22 cellular contexts compared by ENCODE assay signal in the genomic region with DNA sequence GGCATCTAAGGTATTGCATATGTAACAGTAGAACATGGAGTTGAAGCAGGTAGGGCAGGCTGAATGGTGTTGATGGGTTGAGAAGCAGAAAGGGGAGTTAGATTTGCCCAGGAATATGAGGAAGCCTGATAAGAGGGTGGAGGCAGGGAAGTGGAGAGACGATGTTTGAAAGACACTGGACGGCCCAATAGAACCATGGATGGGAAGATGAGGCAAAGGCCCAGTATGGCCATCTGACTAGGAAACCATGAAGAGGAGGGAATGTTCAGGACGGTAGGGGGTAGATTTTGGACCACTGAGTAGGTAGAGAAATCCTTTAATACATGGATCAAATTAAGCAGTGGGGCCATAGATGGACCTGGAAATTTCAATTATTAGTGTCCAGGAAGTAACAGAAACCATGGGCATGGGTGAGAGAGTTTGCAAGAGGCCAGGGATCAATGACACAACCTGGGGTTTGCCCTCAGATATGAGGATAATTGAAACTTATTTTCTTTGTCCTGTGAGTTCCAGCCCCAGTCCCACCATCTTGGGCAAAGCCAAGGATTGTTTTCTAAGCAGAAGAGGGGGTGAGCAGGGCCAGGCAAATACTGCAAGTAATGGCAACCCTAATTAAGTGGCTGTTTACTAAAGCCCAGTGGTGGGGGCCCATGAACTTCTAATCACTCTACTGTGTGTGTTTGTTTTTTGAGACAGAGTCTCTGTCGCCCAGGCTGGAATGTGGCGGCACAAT. TPM values are rescaled to one million over a fixed set of nuclear protein-coding genes. Genes with fewer than 3 reads are reported as not detected.
DNase-seq lines count a peak whose midpoint lies in the region; ATAC-seq, FAIRE-seq and TF ChIP-seq lines count a peak whose summit lies in the region.
"Had no signal": no experiment of that assay in that cellular context is flagged by ENCODE, and none has a peak within 500 bp of the region (broad histone marks: within the 10 kb centered on the region; RNA-seq: fewer than 3 reads in every experiment).

No MANE protein-coding gene starts in this region.

- H3K36me3 Mint-ChIP-seq in activated T-cell treated with anti-CD3 and anti-CD28 coated beads, Interleukin-2, amount 50 U/mL, for 24 hours (ENCODE audit: low read depth), result peaks cover 64% of the 10 kb centered on the region
- H3K36me3 Mint-ChIP-seq in activated T-cell treated with anti-CD3 and anti-CD28 coated beads, Interleukin-2, amount 50 U/mL, for 4 hours (ENCODE audit: insufficient read depth), result peaks cover 13% of the 10 kb centered on the region
- H3K36me3 Mint-ChIP-seq in GM23338 (ENCODE audit: low read depth) (peaks cover 25% of the 10 kb centered on the region), nephron progenitor cell (ENCODE audit: low read depth) (peaks cover 49% of the 10 kb centered on the region)

- H3K27ac ChIP-seq in GM23338 (ENCODE audit: low read depth) (no peak overlapping the region), GM12878 (ENCODE audit: control insufficient read depth, insufficient read depth) (no peak overlapping the region)
- H3K27ac ChIP-seq: BLaER1, hepatocyte, left lung, prostate gland had no signal

- intact Hi-C loops in GM12878 (cut with micrococcal nuclease; ENCODE audit: unreplicated experiment), result loop anchor here (5.0 kb wide), 1 partner anchor 132 kb away; no protein-coding TSS in a partner anchor

- RAD21 ChIA-PET in GM12878 (lab: Charles Lee; ENCODE audit: unreplicated experiment), result no interaction called here

- H3K4me3 ChIP-seq in GM23338, result no peak overlapping the region
- no peak overlapping the region for H3K4me3 ChIP-seq in GM12878
- H3K4me3 ChIP-seq: BLaER1, hepatocyte, left lung, prostate gland had no signal

- ATAC-seq in activated T-cell treated with anti-CD3 and anti-CD28 coated beads, Interleukin-2, amount 50 U/mL, for 4 hours, result no peak
- ATAC-seq in GM23338 (no peak), GM12878 (no peak), GM18505 (IDR thresholded peaks at IDR 0.05; ENCODE audit: unreplicated experiment) (no peak)
- ATAC-seq: HCT116, left lung, Right ventricle myocardium inferior had no signal

- TF ChIP-seq CTCF in GM23338 (conservative IDR thresholded peaks at IDR 0.05; ENCODE audit: low read depth in 2 of 2) (no peak), GM12878 (IDR thresholded peaks at IDR 0.05 in 2 of 3, conservative IDR thresholded peaks at IDR 0.05 in 1 of 3; ENCODE audit: control insufficient read depth in 2 of 3, extremely low read depth in 1 of 3, insufficient read depth in 1 of 3, low read depth in 3 of 3, low read length in 3 of 3) (no peak), nephron progenitor cell (IDR thresholded peaks at IDR 0.05) (no peak)

- WGBS in GM12878 (ENCODE audit: insufficient coverage, insufficient replicate concordance, low lambda C conversion rate, missing lambda C conversion rate), result 98% methylated on average over 5 of the region's 5 CpGs

- TF ChIP-seq EP300 in GM12878 (IDR thresholded peaks at IDR 0.05; ENCODE audit: borderline replicate concordance in 1 of 2, control insufficient read depth in 1 of 2, low read depth in 2 of 2, low read length in 2 of 2), result no peak

- in situ Hi-C loops in GM12878 (cut with MboI), result no loop called here

- CTCF ChIA-PET in GM12878 (lab: Yijun Ruan, JAX), result interaction anchor here (0.6 kb wide), 1 partner anchor 132 kb away, joined by 3 read pairs; no protein-coding TSS in a partner anchor

- DNase-seq in activated T-cell treated with anti-CD3 and anti-CD28 coated beads, Interleukin-2, amount 50 U/mL, for 24 hours, result peak; percentile 18
- no peak for DNase-seq in activated T-cell treated with anti-CD3 and anti-CD28 coated beads, Interleukin-2, amount 50 U/mL, for 4 hours
- DNase-seq in GM23338 (ENCODE audit: low spot score), result no peak
- no peak for DNase-seq in GM12878 (ENCODE audit: low read depth, low spot score)
- no peak for DNase-seq in nephron progenitor cell
- DNase-seq in NCI-H1417 (lab: John Stamatoyannopoulos, UW), result no peak
- DNase-seq in UCSD-AML1 (lab: John Stamatoyannopoulos, UW; ENCODE audit: unreplicated experiment), result no peak
- DNase-seq: activated effector memory CD4-positive, alpha-beta T cell treated with Interleukin-2 at 50 U/mL for 16 hours; anterior cingulate cortex; DMS153; immature natural killer cell; Kasumi-1; left lung; NCI-H187 treated with DMSO at 0.1 percent for 48 hours; substantia nigra had no signal

- no peaks in the 10 kb centered on the region for H3K9me3 ChIP-seq in GM12878 (replicated peaks; ENCODE audit: control insufficient read depth, insufficient read depth, low read length)
- H3K9me3 ChIP-seq: left lung, prostate gland had no signal

- H3K9me2 ChIP-seq in GM23338 (ENCODE audit: insufficient read depth), result no peaks in the 10 kb centered on the region

- no peak for TF ChIP-seq RAD21 in GM12878 (IDR thresholded peaks at IDR 0.05; ENCODE audit: insufficient read depth, low read depth, low read length)

- H3K9ac ChIP-seq in GM12878 (ENCODE audit: control insufficient read depth, insufficient read depth, low read length), result no peak overlapping the region
- H3K9ac ChIP-seq: BLaER1 had no signal

- no peak overlapping the region for H3K4me3 Mint-ChIP-seq in activated T-cell treated with anti-CD3 and anti-CD28 coated beads, Interleukin-2, amount 50 U/mL, for 24 hours
- no peak overlapping the region for H3K4me3 Mint-ChIP-seq in activated T-cell treated with anti-CD3 and anti-CD28 coated beads, Interleukin-2, amount 50 U/mL, for 4 hours
- H3K4me3 Mint-ChIP-seq in GM23338, result no peak overlapping the region
- H3K4me3 Mint-ChIP-seq in nephron progenitor cell, result no peak overlapping the region
- H3K4me3 Mint-ChIP-seq: central memory CD8-positive, alpha-beta T cell had no signal

- TF ChIP-seq POLR2A in GM12878 (IDR thresholded peaks at IDR 0.05; ENCODE audit: low read depth, low read length) (peak; percentile 16; the same call in 1 of the 2 replicates), GM18505 (IDR thresholded peaks at IDR 0.05; ENCODE audit: borderline replicate concordance, extremely low read depth, insufficient read depth, insufficient read length) (no peak)

- H3K27ac Mint-ChIP-seq in activated T-cell treated with anti-CD3 and anti-CD28 coated beads, Interleukin-2, amount 50 U/mL, for 24 hours, result no peak overlapping the region
- H3K27ac Mint-ChIP-seq in GM23338 (peak overlapping the region; percentile 68; the same call in 1 of the 2 replicates), nephron progenitor cell (peak overlapping the region; percentile 39)

- H3K36me3 ChIP-seq in GM23338 (ENCODE audit: insufficient read depth) (peaks cover 4% of the 10 kb centered on the region), GM12878 (ENCODE audit: control insufficient read depth in 2 of 2, insufficient read depth in 2 of 2, low read length in 1 of 2) (peaks cover 14 to 16% of the 10 kb centered on the region in 2 experiments; a peak in 3 of 4 replicates)
- H3K36me3 ChIP-seq: prostate gland had no signal

- H3K9me3 Mint-ChIP-seq in activated T-cell treated with anti-CD3 and anti-CD28 coated beads, Interleukin-2, amount 50 U/mL, for 24 hours, result no peaks in the 10 kb centered on the region
- no peaks in the 10 kb centered on the region for H3K9me3 Mint-ChIP-seq in activated T-cell treated with anti-CD3 and anti-CD28 coated beads, Interleukin-2, amount 50 U/mL, for 4 hours
- H3K9me3 Mint-ChIP-seq in GM23338 (no peaks in the 10 kb centered on the region; the same call in 1 of the 3 replicates), nephron progenitor cell (no peaks in the 10 kb centered on the region)
- H3K9me3 Mint-ChIP-seq: central memory CD8-positive, alpha-beta T cell; immature natural killer cell had no signal

- H3K4me1 Mint-ChIP-seq in activated T-cell treated with anti-CD3 and anti-CD28 coated beads, Interleukin-2, amount 50 U/mL, for 24 hours (ENCODE audit: low read depth), result peaks cover 11% of the 10 kb centered on the region
- peaks cover 6% of the 10 kb centered on the region for H3K4me1 Mint-ChIP-seq in activated T-cell treated with anti-CD3 and anti-CD28 coated beads, Interleukin-2, amount 50 U/mL, for 4 hours (ENCODE audit: low read depth)
- H3K4me1 Mint-ChIP-seq in GM23338 (peaks cover 2% of the 10 kb centered on the region; the same call in 2 of the 3 replicates), nephron progenitor cell (peaks cover 40% of the 10 kb centered on the region)

- H3K4me1 ChIP-seq in GM23338 (ENCODE audit: insufficient read depth) (peaks cover 4% of the 10 kb centered on the region), GM12878 (ENCODE audit: control insufficient read depth, insufficient read depth, low read length) (no peaks in the 10 kb centered on the region)
- H3K4me1 ChIP-seq: left lung, prostate gland had no signal

- BruUV-seq in GM12878 (replicated peaks; lab: Mats Ljungman, UMichigan), result no TSS peak

- H3K79me2 ChIP-seq in GM23338 (replicated peaks; ENCODE audit: insufficient read depth) (peaks cover 15% of the 10 kb centered on the region), GM12878 (ENCODE audit: control insufficient read depth, insufficient read depth, low read length) (peaks cover 10% of the 10 kb centered on the region)

- H3F3A ChIP-seq in GM23338 (replicated peaks; ENCODE audit: low read depth), result no peaks in the 10 kb centered on the region

- SMC1A ChIA-PET in GM12878 (lab: Charles Lee; ENCODE audit: uncharacterized antibody, unreplicated experiment), result no interaction called here

- FAIRE-seq in GM12878 (lab: Jason Lieb, UNC), result no peak

- no peak overlapping the region for H2AFZ ChIP-seq in GM23338
- no peak overlapping the region for H2AFZ ChIP-seq in GM12878 (ENCODE audit: control insufficient read depth, low read depth, low read length)
- H2AFZ ChIP-seq: hepatocyte had no signal

- no peaks in the 10 kb centered on the region for H3K27me3 ChIP-seq in GM23338 (ENCODE audit: insufficient read depth)
- H3K27me3 ChIP-seq in GM12878 (replicated peaks in 1 of 2; ENCODE audit: control insufficient read depth in 2 of 2, insufficient read depth in 2 of 2, low read length in 1 of 2), result no peaks in the 10 kb centered on the region
- H3K27me3 ChIP-seq: hepatocyte had no signal

- POLR2A ChIA-PET in GM12878 (lab: Charles Lee), result no interaction called here

- no peaks in the 10 kb centered on the region for H4K20me1 ChIP-seq in GM23338 (replicated peaks; ENCODE audit: insufficient read depth)
- no peaks in the 10 kb centered on the region for H4K20me1 ChIP-seq in GM12878 (ENCODE audit: control insufficient read depth, insufficient read depth)

- H3K4me2 ChIP-seq in GM23338, result no peak overlapping the region
- H3K4me2 ChIP-seq in GM12878 (ENCODE audit: control insufficient read depth, insufficient read depth), result no peak overlapping the region
- H3K4me2 ChIP-seq: BLaER1, hepatocyte had no signal

- peaks cover 8% of the 10 kb centered on the region for H3K27me3 Mint-ChIP-seq in activated T-cell treated with anti-CD3 and anti-CD28 coated beads, Interleukin-2, amount 50 U/mL, for 24 hours
- H3K27me3 Mint-ChIP-seq in activated T-cell treated with anti-CD3 and anti-CD28 coated beads, Interleukin-2, amount 50 U/mL, for 4 hours (ENCODE audit: low read depth), result no peaks in the 10 kb centered on the region
- peaks cover 4% of the 10 kb centered on the region for H3K27me3 Mint-ChIP-seq in GM23338 (ENCODE audit: insufficient read depth, low read depth, poor library complexity)
- no peaks in the 10 kb centered on the region for H3K27me3 Mint-ChIP-seq in nephron progenitor cell (ENCODE audit: low read depth, poor library complexity)
- H3K27me3 Mint-ChIP-seq: central memory CD8-positive, alpha-beta T cell had no signal

RNA-seq across cellular contexts. Expression of a gene that starts 2.5 kb away (rescaled TPM):
- 10 to 100 TPM; 13.5 to 18.8 (median 16.0) TPM for total RNA-seq in activated T-cell treated with anti-CD3 and anti-CD28 coated beads, Interleukin-2, amount 50 U/mL, for 4 hours
- total RNA-seq in GM23338 (2014; rRNA removed; shearing (Covaris generic)), result 61.9 and 65.1 TPM in 2 replicates
- polyA plus RNA-seq in GM23338 (2016; fragmentation: Nextera tagmentation; extraction: Ambion mirVana) (57.0 and 64.2 TPM in 2 replicates), GM12878 (2011; rRNA removed) (9.1 and 24.7 TPM in 2 replicates), GM12878 (2014; fragmentation: Illumina TruSeq; extraction: Trizol) (19.9 and 21.0 TPM in 2 replicates), GM12878 (2014; fragmentation: Nextera tagmentation; extraction: Ambion mirVana) (1 to 10 TPM; 3.3 to 5.9 TPM), GM12878 (2014; rRNA removed) (21.8 and 25.1 TPM in 2 replicates), GM12878 (2016; fragmentation: Nextera tagmentation; extraction: Ambion mirVana) (10 to 100 TPM; 42.5 to 44.0 TPM)
- total RNA-seq in GM12878 (2013; cell fraction: nucleolus; rRNA removed), result 57.1 and 66.4 TPM in 2 replicates
- total RNA-seq in GM12878 (2014; rRNA removed) (15.8 and 20.0 TPM in 2 replicates), GM12878 (2014; rRNA removed; fragmentation: Illumina TruSeq; extraction: Trizol) (13.1 and 14.6 TPM in 2 replicates), GM12878 (2021) (37.5 and 42.3 TPM in 2 replicates)
- 22.8 TPM for polyA plus RNA-seq in GM12878 (2011; ENCODE audit: low read depth)
- polyA plus RNA-seq in GM12878 (2011; cell fraction: cytosol; rRNA removed), result 18.6 and 21.9 TPM in 2 replicates
- polyA plus RNA-seq in GM12878 (2011; cell fraction: nucleus; rRNA removed), result 79.1 and 80.0 TPM in 2 replicates
- polyA plus RNA-seq in GM12878 (2012), result 43.0 and 52.9 TPM in 2 replicates
- polyA minus RNA-seq in GM12878 (2011; rRNA and poly(A)+ RNA removed), result 50.6 and 62.9 TPM in 2 replicates
- polyA minus RNA-seq in GM12878 (2011; cell fraction: cytosol; rRNA and poly(A)+ RNA removed), result 19.5 and 23.9 TPM in 2 replicates
- 31.4 and 64.7 TPM in 2 replicates for polyA minus RNA-seq in GM12878 (2011; cell fraction: nucleus; rRNA and poly(A)+ RNA removed)

RNA-seq across cellular contexts. Expression of a gene that starts 11.8 kb away (rescaled TPM):
- 10 to 100 TPM; 45.4 to 51.4 (median 49.4) TPM for total RNA-seq in activated T-cell treated with anti-CD3 and anti-CD28 coated beads, Interleukin-2, amount 50 U/mL, for 4 hours
- 111 and 158 TPM in 2 replicates for total RNA-seq in GM23338 (2014; rRNA removed; shearing (Covaris generic))
- polyA plus RNA-seq in GM23338 (2016; fragmentation: Nextera tagmentation; extraction: Ambion mirVana) (55.9 and 58.9 TPM in 2 replicates), GM12878 (2011; rRNA removed) (36.5 and 75.1 TPM in 2 replicates), GM12878 (2014; fragmentation: Illumina TruSeq; extraction: Trizol) (41.4 and 50.7 TPM in 2 replicates), GM12878 (2014; fragmentation: Nextera tagmentation; extraction: Ambion mirVana) (1 to 10 TPM; 2.4 to 4.1 TPM), GM12878 (2014; rRNA removed) (57.1 and 64.1 TPM in 2 replicates), GM12878 (2016; fragmentation: Nextera tagmentation; extraction: Ambion mirVana) (10 to 100 TPM; 43.7 to 52.7 TPM)
- total RNA-seq in GM12878 (2013; cell fraction: nucleolus; rRNA removed), result 48.3 and 52.2 TPM in 2 replicates
- total RNA-seq in GM12878 (2014; rRNA removed) (45.6 and 45.7 TPM in 2 replicates), GM12878 (2014; rRNA removed; fragmentation: Illumina TruSeq; extraction: Trizol) (32.0 and 32.1 TPM in 2 replicates), GM12878 (2021) (63.5 and 64.5 TPM in 2 replicates)
- polyA plus RNA-seq in GM12878 (2011; ENCODE audit: low read depth), result 42.8 TPM
- 92.7 and 112 TPM in 2 replicates for polyA plus RNA-seq in GM12878 (2011; cell fraction: cytosol; rRNA removed)
- 278 and 292 TPM in 2 replicates for polyA plus RNA-seq in GM12878 (2011; cell fraction: nucleus; rRNA removed)
- 54.4 and 59.2 TPM in 2 replicates for polyA plus RNA-seq in GM12878 (2012)
- polyA minus RNA-seq in GM12878 (2011; rRNA and poly(A)+ RNA removed), result 83.6 and 118 TPM in 2 replicates
- 46.0 and 50.3 TPM in 2 replicates for polyA minus RNA-seq in GM12878 (2011; cell fraction: cytosol; rRNA and poly(A)+ RNA removed)
- polyA minus RNA-seq in GM12878 (2011; cell fraction: nucleus; rRNA and poly(A)+ RNA removed), result 40.9 and 54.2 TPM in 2 replicates

RNA-seq across cellular contexts. Expression of a gene that starts 36.7 kb away (rescaled TPM):
- 100 to 1,000 TPM; 236 to 281 (median 254) TPM for total RNA-seq in activated T-cell treated with anti-CD3 and anti-CD28 coated beads, Interleukin-2, amount 50 U/mL, for 4 hours
- 344 and 377 TPM in 2 replicates for total RNA-seq in GM23338 (2014; rRNA removed; shearing (Covaris generic))
- polyA plus RNA-seq in GM23338 (2016; fragmentation: Nextera tagmentation; extraction: Ambion mirVana), result 97.7 and 104 TPM in 2 replicates
- 132 and 146 TPM in 2 replicates for total RNA-seq in GM12878 (2013; cell fraction: nucleolus; rRNA removed)
- 228 and 255 TPM in 2 replicates for total RNA-seq in GM12878 (2014; rRNA removed)
- 60.1 and 64.7 TPM in 2 replicates for total RNA-seq in GM12878 (2014; rRNA removed; fragmentation: Illumina TruSeq; extraction: Trizol)
- total RNA-seq in GM12878 (2021), result 296 and 314 TPM in 2 replicates
- 130 TPM for polyA plus RNA-seq in GM12878 (2011; ENCODE audit: low read depth)
- polyA plus RNA-seq in GM12878 (2011; rRNA removed), result 96.5 and 271 TPM in 2 replicates
- 291 and 337 TPM in 2 replicates for polyA plus RNA-seq in GM12878 (2011; cell fraction: cytosol; rRNA removed)
- 336 and 470 TPM in 2 replicates for polyA plus RNA-seq in GM12878 (2011; cell fraction: nucleus; rRNA removed)
- 161 and 179 TPM in 2 replicates for polyA plus RNA-seq in GM12878 (2012)
- 121 and 180 TPM in 2 replicates for polyA plus RNA-seq in GM12878 (2014; fragmentation: Illumina TruSeq; extraction: Trizol)
- 10 to 100 TPM; 60.4 to 79.9 TPM for polyA plus RNA-seq in GM12878 (2014; fragmentation: Nextera tagmentation; extraction: Ambion mirVana)
- polyA plus RNA-seq in GM12878 (2014; rRNA removed), result 225 and 247 TPM in 2 replicates
- 100 to 1,000 TPM; 208 to 229 TPM for polyA plus RNA-seq in GM12878 (2016; fragmentation: Nextera tagmentation; extraction: Ambion mirVana)
- polyA minus RNA-seq in GM12878 (2011; rRNA and poly(A)+ RNA removed), result 354 and 380 TPM in 2 replicates
- 111 and 133 TPM in 2 replicates for polyA minus RNA-seq in GM12878 (2011; cell fraction: cytosol; rRNA and poly(A)+ RNA removed)
- 65.5 and 116 TPM in 2 replicates for polyA minus RNA-seq in GM12878 (2011; cell fraction: nucleus; rRNA and poly(A)+ RNA removed)
